ENCODE assay signal across 8 cellular contexts in the genomic region with DNA sequence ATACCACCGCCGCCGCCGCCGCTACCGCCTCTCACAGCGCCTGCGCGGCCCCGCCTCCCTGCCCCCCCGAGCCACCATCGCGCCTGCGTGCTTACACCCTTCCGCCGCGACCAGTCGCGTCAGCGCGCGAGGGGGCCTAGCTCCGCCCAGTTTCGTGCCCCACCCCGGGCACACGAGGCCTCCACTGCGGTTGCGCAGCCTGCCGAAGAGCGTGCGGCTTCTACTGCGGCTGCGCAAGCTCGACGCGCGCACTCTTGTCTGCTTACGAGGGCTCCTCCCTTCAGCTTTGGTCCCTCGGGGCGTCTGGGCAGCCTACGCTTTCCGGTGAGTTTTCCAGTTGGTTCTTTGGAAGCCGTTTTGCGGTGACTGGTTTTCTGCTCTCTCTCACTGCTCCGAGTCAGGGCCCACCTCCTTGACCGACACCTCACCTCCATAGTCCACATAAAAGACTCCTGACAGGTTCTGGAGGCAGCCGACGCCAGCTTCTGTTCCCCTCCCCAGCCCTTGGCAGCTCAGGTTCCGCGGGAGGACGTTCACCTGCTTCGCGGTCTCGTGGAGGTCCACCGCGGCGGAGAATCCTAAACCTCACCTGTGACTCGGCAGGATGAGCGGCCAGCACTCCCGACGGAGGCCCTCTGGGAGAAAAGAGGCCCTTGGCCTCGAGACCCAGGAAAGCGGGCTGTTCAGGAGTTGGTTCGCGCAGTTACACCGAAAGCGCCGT. TPM values are rescaled to one million over a fixed set of nuclear protein-coding genes. Genes with fewer than 3 reads are reported as not detected.
A peak's percentile ranks its signal among the peaks of the same experiment; 100 is the strongest.
DNase-seq lines count a peak whose midpoint lies in the region; ATAC-seq and TF ChIP-seq lines count a peak whose summit lies in the region.

A gene (minus strand): TSS at position 35 of the 721 bp plus-strand sequence. CDS start 65 bp downstream, outside the sequence.

- WGBS in H9 (ENCODE audit: extremely low coverage, insufficient read length, low lambda C conversion rate) = no CpG with 5 or more reads among the region's 68 CpGs

- no peaks in the 10 kb centered on the region for H3K9me3 Mint-ChIP-seq in H9
- no peaks in the 10 kb centered on the region for H3K9me3 Mint-ChIP-seq in natural killer cell treated with Interleukin-12 subunit alpha and Interleukin-12 subunit beta and Interleukin-15 and Interleukin-18, amount 100 ng/mL, for 72 hours

- H3K27me3 ChIP-seq in H9 (ENCODE audit: insufficient read depth, low read length) = no peaks in the 10 kb centered on the region
- H3K27me3 ChIP-seq in MG63 = no peaks in the 10 kb centered on the region

- H3K36me3 Mint-ChIP-seq in H9 (ENCODE audit: insufficient read depth in 1 of 3, low read depth in 3 of 3) = peaks cover 16 to 27% (median 26%) of the 10 kb centered on the region in 3 experiments
- H3K36me3 Mint-ChIP-seq in natural killer cell treated with Interleukin-12 subunit alpha and Interleukin-12 subunit beta and Interleukin-15 and Interleukin-18, amount 100 ng/mL, for 72 hours = peaks cover 15% of the 10 kb centered on the region

- peak within 1 kb of the TSS; percentile 83 for H3K4me2 ChIP-seq in H9 (ENCODE audit: insufficient read depth, insufficient read length, low read length)

- H2AFZ ChIP-seq in H9 (ENCODE audit: low read length) = no peak within 1 kb of the TSS

- H2BK5ac ChIP-seq in H9 (ENCODE audit: insufficient read length, low read length) = no peak within 1 kb of the TSS

- peak; percentile 94 to 95 for ATAC-seq in natural killer cell treated with Interleukin-12 subunit alpha and Interleukin-12 subunit beta and Interleukin-15 and Interleukin-18, amount 100 ng/mL, for 72 hours

- peaks cover 3% of the 10 kb centered on the region; the same call in 1 of the 2 replicates for H3K4me1 ChIP-seq in H9 (ENCODE audit: insufficient read depth, low read length)

- no peaks in the 10 kb centered on the region for H3K27me3 Mint-ChIP-seq in H9 (ENCODE audit: low read depth)
- H3K27me3 Mint-ChIP-seq in natural killer cell treated with Interleukin-12 subunit alpha and Interleukin-12 subunit beta and Interleukin-15 and Interleukin-18, amount 100 ng/mL, for 72 hours = no peaks in the 10 kb centered on the region

- H3K4me3 Mint-ChIP-seq in H9 = peak within 1 kb of the TSS; percentile 98 to 99
- peak within 1 kb of the TSS; percentile 88 for H3K4me3 Mint-ChIP-seq in natural killer cell treated with Interleukin-12 subunit alpha and Interleukin-12 subunit beta and Interleukin-15 and Interleukin-18, amount 100 ng/mL, for 72 hours

- no peak within 1 kb of the TSS for H4K8ac ChIP-seq in H9 (replicated peaks; ENCODE audit: insufficient read length, low read depth, low read length)

- no peak within 1 kb of the TSS for H3K27ac ChIP-seq in H9 (ENCODE audit: insufficient read length, low read depth, low read length)

- H3T11ph ChIP-seq in H9 (ENCODE audit: low read length) = no peak within 1 kb of the TSS

- no peak within 1 kb of the TSS for H2BK20ac ChIP-seq in H9 (ENCODE audit: low read depth, low read length, poor library complexity, severe bottlenecking)

- H2BK12ac ChIP-seq in H9 (ENCODE audit: insufficient read length, low read depth, low read length) = no peak within 1 kb of the TSS

- H3K18ac ChIP-seq in H9 (ENCODE audit: insufficient read length, low read depth, low read length) = peak within 1 kb of the TSS; percentile 0

- DNase-seq in ELR (ENCODE audit: low read depth) (peak; percentile 98), H9 (peak; percentile 98), MG63 (peak; percentile 94), SHP77 (lab: John Stamatoyannopoulos, UW) (peak; percentile 95 to 96), fibroblast of pulmonary artery (ENCODE audit: low read depth) (peak; percentile 99)
- DNase-seq in activated effector memory CD4-positive, alpha-beta T cell treated with Interleukin-2 at 50 U/mL for 16 hours = peak; percentile 98
- peak; percentile 99 for DNase-seq in natural killer cell treated with Interleukin-12 subunit alpha and Interleukin-12 subunit beta and Interleukin-15 and Interleukin-18, amount 100 ng/mL, for 72 hours (ENCODE audit: low spot score)
- peak; percentile 97 for DNase-seq in stimulated activated naive CD4-positive, alpha-beta T cell treated with Interleukin-2 at 50 U/mL for 16 hours (lab: John Stamatoyannopoulos, UW)

- no peak within 1 kb of the TSS for H3K4ac ChIP-seq in H9 (ENCODE audit: low read depth, low read length)

- TF ChIP-seq CTCF in H9 (conservative IDR thresholded peaks at IDR 0.05) (no peak), fibroblast of pulmonary artery (IDR thresholded peaks at IDR 0.05; ENCODE audit: low read length, missing control alignments) (no peak)

- H3K9me3 ChIP-seq in H9 (ENCODE audit: control insufficient read depth, low read depth, low read length) (no peaks in the 10 kb centered on the region), MG63 (no peaks in the 10 kb centered on the region)

- peaks cover 30 to 39% of the 10 kb centered on the region in 2 experiments for H3K4me1 Mint-ChIP-seq in H9
- H3K4me1 Mint-ChIP-seq in natural killer cell treated with Interleukin-12 subunit alpha and Interleukin-12 subunit beta and Interleukin-15 and Interleukin-18, amount 100 ng/mL, for 72 hours (ENCODE audit: low read depth in 2 of 2) = peaks cover 40 to 52% of the 10 kb centered on the region in 2 donors

- H3K79me1 ChIP-seq in H9 (ENCODE audit: insufficient read depth, low read depth, low read length, poor library complexity, severe bottlenecking) = peaks cover 7% of the 10 kb centered on the region

- H2BK120ac ChIP-seq in H9 (ENCODE audit: low read depth, low read length, poor library complexity, severe bottlenecking) = no peak within 1 kb of the TSS

- H3K4me3 ChIP-seq in MG63 (peak within 1 kb of the TSS; percentile 90), fibroblast of pulmonary artery (replicated peaks; ENCODE audit: low read depth, low read length) (peak within 1 kb of the TSS; percentile 81)

- no peaks in the 10 kb centered on the region for H4K20me1 ChIP-seq in H9 (ENCODE audit: control insufficient read depth, insufficient read depth, insufficient read length)

- H4K5ac ChIP-seq in H9 (ENCODE audit: insufficient read length, low read depth, low read length) = no peak within 1 kb of the TSS

- no peak within 1 kb of the TSS for H2BK15ac ChIP-seq in H9 (ENCODE audit: low read depth, low read length)

- H3K27ac Mint-ChIP-seq in H9 = peak within 1 kb of the TSS; percentile 93 to 99 (median 96)
- H3K27ac Mint-ChIP-seq in natural killer cell treated with Interleukin-12 subunit alpha and Interleukin-12 subunit beta and Interleukin-15 and Interleukin-18, amount 100 ng/mL, for 72 hours = peak within 1 kb of the TSS; percentile 95 to 97

- H3K36me3 ChIP-seq in MG63 = peaks cover 42% of the 10 kb centered on the region

- H3K79me2 ChIP-seq in H9 (ENCODE audit: insufficient read depth, low read length) = peaks cover 21% of the 10 kb centered on the region; the same call in 1 of the 2 replicates

- no peak within 1 kb of the TSS for H4K91ac ChIP-seq in H9 (ENCODE audit: insufficient read length, low read depth, low read length)

- no peak within 1 kb of the TSS for H3K23ac ChIP-seq in H9 (ENCODE audit: insufficient read length, low read depth, low read length)

- H3K56ac ChIP-seq in H9 (ENCODE audit: insufficient read length, low read depth, low read length) = no peak within 1 kb of the TSS

- H2AK5ac ChIP-seq in H9 (ENCODE audit: insufficient read length, low read length) = no peak within 1 kb of the TSS

- peak within 1 kb of the TSS; percentile 29 for H3K14ac ChIP-seq in H9 (ENCODE audit: insufficient read depth, low read length)

- H3K9ac ChIP-seq in H9 (ENCODE audit: extremely low read depth, insufficient read length, low read length) = peak within 1 kb of the TSS; percentile 68

- peaks cover 13% of the 10 kb centered on the region for H3K23me2 ChIP-seq in H9 (ENCODE audit: insufficient read length, low read depth, low read length, poor library complexity, severe bottlenecking)

RNA-seq across cellular contexts. Expression of the gene that starts here (rescaled TPM):
- 106 and 107 TPM in 2 replicates for total RNA-seq in H9 (2021)
- 17.5 and 27.7 TPM in 2 replicates for total RNA-seq in MG63 (2014; rRNA removed; shearing (Covaris generic); ENCODE audit: low replicate concordance)
- total RNA-seq in natural killer cell treated with Interleukin-12 subunit alpha and Interleukin-12 subunit beta and Interleukin-15 and Interleukin-18, amount 100 ng/mL, for 72 hours = 100 to 1,000 TPM; 105 to 123 TPM
